12 cellular contexts compared by ENCODE assay signal in genomic region chr18:62288669-62289016, GRCh38. TPM values are rescaled to one million over a fixed set of nuclear protein-coding genes. Genes with fewer than 3 reads are reported as not detected.
A peak's percentile ranks its signal among the peaks of the same experiment; 100 is the strongest.
DNase-seq lines count a peak whose midpoint lies in the region; ATAC-seq and TF ChIP-seq lines count a peak whose summit lies in the region.
"Had no signal": no experiment of that assay in that cellular context is flagged by ENCODE, and none has a peak within 500 bp of the region (broad histone marks: within the 10 kb centered on the region; RNA-seq: fewer than 3 reads in every experiment).

No MANE protein-coding gene starts in this region.

- H3K4me1 ChIP-seq in thyroid gland, result no peaks in the 10 kb centered on the region
- H3K4me1 ChIP-seq in foreskin keratinocyte, result no peaks in the 10 kb centered on the region

- H3K9me3 Mint-ChIP-seq in CD14-positive monocyte, result no peaks in the 10 kb centered on the region
- H3K9me3 Mint-ChIP-seq: activated CD4-positive, alpha-beta memory T cell treated with anti-CD3 and anti-CD28 coated beads, Interleukin-2, amount 10 ng/mL, durations not matched to agents 7 days and 5 days had no signal

- DNase-seq in CD14-positive monocyte (ENCODE audit: low spot score) (no peak), SKM-1 treated with dmso at 0.1 percent for 144 hours (lab: John Stamatoyannopoulos, UW; ENCODE audit: unreplicated experiment) (peak; percentile 89), DMS 273 (lab: John Stamatoyannopoulos, UW; ENCODE audit: unreplicated experiment) (no peak), thyroid gland (no peak), foreskin keratinocyte (no peak)
- no peak for DNase-seq in activated CD4-positive, alpha-beta T cell treated with anti-CD3 and anti-CD28 coated beads, Interleukin-2, amount 50 U/mL, for 4 hours
- DNase-seq: activated CD4-positive, alpha-beta memory T cell treated with anti-CD3 and anti-CD28 coated beads, Interleukin-2, amount 10 ng/mL, durations not matched to agents 7 days and 5 days; SHP77; stimulated activated CD4-positive, alpha-beta T cell treated with anti-CD3 and anti-CD28 coated beads, Interleukin-2, amount 100 ng/mL, for 48 hours had no signal

- H3K4me3 ChIP-seq in thyroid gland (replicated peaks in 1 of 3), result no peak overlapping the region
- H3K4me3 ChIP-seq: tibial nerve had no signal

- peaks cover 38% of the 10 kb centered on the region for H3K4me1 Mint-ChIP-seq in CD14-positive monocyte

- 87 to 95% methylated on average over 2 of the region's 2 CpGs for WGBS in thyroid gland, 2 donors

- peaks cover 5 to 7% of the 10 kb centered on the region in 2 donors for H3K36me3 ChIP-seq in thyroid gland

- TF ChIP-seq POLR2A in thyroid gland (IDR thresholded peaks at IDR 0.05), result no peak

- no peak overlapping the region for H3K4me3 Mint-ChIP-seq in CD14-positive monocyte
- H3K4me3 Mint-ChIP-seq: activated CD4-positive, alpha-beta memory T cell treated with anti-CD3 and anti-CD28 coated beads, Interleukin-2, amount 10 ng/mL, durations not matched to agents 7 days and 5 days had no signal

- intact Hi-C loops in CD14-positive monocyte (cut with micrococcal nuclease), result no loop called here
- intact Hi-C loops in thyroid gland (cut with DNase I), result no loop called here

- peaks cover 29 to 35% of the 10 kb centered on the region in 2 donors for H3K36me3 Mint-ChIP-seq in CD14-positive monocyte

- H3K27me3 ChIP-seq in thyroid gland (no peaks in the 10 kb centered on the region), foreskin keratinocyte (no peaks in the 10 kb centered on the region)
- H3K27me3 ChIP-seq: tibial nerve had no signal

- H3K9me3 ChIP-seq in thyroid gland, result no peaks in the 10 kb centered on the region
- H3K9me3 ChIP-seq: tibial nerve had no signal

- TF ChIP-seq CTCF in CD14-positive monocyte (IDR thresholded peaks at IDR 0.05), result no peak
- TF ChIP-seq CTCF in thyroid gland (IDR thresholded peaks at IDR 0.05), result no peak
- TF ChIP-seq CTCF in foreskin keratinocyte (conservative IDR thresholded peaks at IDR 0.05), result no peak

- ATAC-seq in GM21423 (IDR thresholded peaks at IDR 0.05; ENCODE audit: unreplicated experiment) (peak; percentile 65), HG03175 (IDR thresholded peaks at IDR 0.05; ENCODE audit: unreplicated experiment) (peak; percentile 53), foreskin keratinocyte (no peak)

- peaks cover 0 to 3% (median 0%) of the 10 kb centered on the region in 3 donors for H3K27me3 Mint-ChIP-seq in CD14-positive monocyte (ENCODE audit: low read depth in 3 of 3)
- H3K27me3 Mint-ChIP-seq: activated CD4-positive, alpha-beta memory T cell treated with anti-CD3 and anti-CD28 coated beads, Interleukin-2, amount 10 ng/mL, durations not matched to agents 7 days and 5 days had no signal

- no peak overlapping the region for H3K27ac ChIP-seq in thyroid gland
- no peak overlapping the region for H3K27ac ChIP-seq in foreskin keratinocyte
- H3K27ac ChIP-seq: tibial nerve had no signal

- peak overlapping the region in 5 of 7 donors; percentile 34 to 86 (median 58) for H3K27ac Mint-ChIP-seq in CD14-positive monocyte
- H3K27ac Mint-ChIP-seq: activated CD4-positive, alpha-beta memory T cell treated with anti-CD3 and anti-CD28 coated beads, Interleukin-2, amount 10 ng/mL, durations not matched to agents 7 days and 5 days had no signal

RNA-seq across cellular contexts. Expression of gene TNFRSF11A, which starts 36.5 kb away (rescaled TPM):
- polyA plus RNA-seq in CD14-positive monocyte (under 1 TPM; 0.05 to 0.67 TPM), foreskin keratinocyte (0.39 and 0.58 TPM in 2 replicates)
- total RNA-seq in thyroid gland (10 to 100 TPM in 1 of 4 donors, 1 to 10 TPM in 3; 3.3 to 11.6 (median 6.7) TPM), foreskin keratinocyte (0.63 and 1.1 TPM in 2 replicates)
